Comparison of ENCODE assay signal across 19 cellular contexts in genomic region chr4:69875986-69876542, GRCh38. TPM values are rescaled to one million over a fixed set of nuclear protein-coding genes. Genes with fewer than 3 reads are reported as not detected.
DNase-seq lines count a peak whose midpoint lies in the region; ATAC-seq, FAIRE-seq and TF ChIP-seq lines count a peak whose summit lies in the region.
"Had no signal": no experiment of that assay in that cellular context is flagged by ENCODE, and none has a peak within 500 bp of the region (broad histone marks: within the 10 kb centered on the region; RNA-seq: fewer than 3 reads in every experiment).

No MANE protein-coding gene starts in this region.

- ATAC-seq in right lobe of liver (peak; percentile 23 to 61 (median 44)), GM21619 (IDR thresholded peaks at IDR 0.05; ENCODE audit: unreplicated experiment) (no peak)
- no peak for ATAC-seq in CD8-positive, alpha-beta T cell
- ATAC-seq: GM23338 had no signal

- intact Hi-C loops in Caco-2 (cut with micrococcal nuclease; ENCODE audit: unreplicated experiment) = loop anchor here (1.0 kb wide), 1 partner anchor 44 kb away; no protein-coding TSS in a partner anchor
- intact Hi-C loops in endothelial cell of umbilical vein (cut with micrococcal nuclease) = no loop called here
- intact Hi-C loops in right lobe of liver (cut with DNase I) = no loop called here
- intact Hi-C loops in CD8-positive, alpha-beta T cell (cut with DNase I, micrococcal nuclease) = no loop called here

- TF ChIP-seq CTCF in Caco-2 (IDR thresholded peaks at IDR 0.05; ENCODE audit: insufficient read depth in 1 of 2, low read depth in 1 of 2, low read length in 1 of 2, severe bottlenecking in 1 of 2, unreplicated experiment in 1 of 2) = no peak
- TF ChIP-seq CTCF in endothelial cell of umbilical vein (IDR thresholded peaks at IDR 0.05; ENCODE audit: extremely low read depth in 1 of 2, insufficient read depth in 1 of 2, low read depth in 1 of 2, low read length in 2 of 2) = no peak
- TF ChIP-seq CTCF in right lobe of liver (IDR thresholded peaks at IDR 0.05) = no peak
- no peak for TF ChIP-seq CTCF in CD8-positive, alpha-beta T cell (IDR thresholded peaks at IDR 0.05)

- H3K4me1 ChIP-seq in Caco-2 (peaks cover 13% of the 10 kb centered on the region), endothelial cell of umbilical vein (ENCODE audit: control insufficient read depth, extremely low read depth, insufficient read depth, low read length) (peaks cover 3% of the 10 kb centered on the region), right lobe of liver (peaks cover 0 to 22% (median 0%) of the 10 kb centered on the region in 4 donors)
- H3K4me1 ChIP-seq in CD8-positive, alpha-beta T cell (ENCODE audit: insufficient read depth, low read length) = no peaks in the 10 kb centered on the region
- H3K4me1 ChIP-seq: BLaER1 had no signal

- H3K9me3 ChIP-seq in Caco-2 = peaks cover 3% of the 10 kb centered on the region; the same call in 1 of the 2 replicates
- no peaks in the 10 kb centered on the region for H3K9me3 ChIP-seq in endothelial cell of umbilical vein (replicated peaks; ENCODE audit: control insufficient read depth, insufficient read depth, low read length)
- H3K9me3 ChIP-seq in right lobe of liver = no peaks in the 10 kb centered on the region
- no peaks in the 10 kb centered on the region for H3K9me3 ChIP-seq in CD8-positive, alpha-beta T cell (ENCODE audit: low read length)
- H3K9me3 ChIP-seq: BLaER1 had no signal

- 40% methylated on average over 4 of the region's 4 CpGs for WGBS in right lobe of liver (ENCODE audit: insufficient coverage, low coverage, low lambda C conversion rate, missing lambda C conversion rate)

- no peak overlapping the region for H3K9ac ChIP-seq in endothelial cell of umbilical vein (replicated peaks; ENCODE audit: extremely low read depth, insufficient read depth, low read length)
- H3K9ac ChIP-seq: BLaER1 had no signal

- H3K9me3 Mint-ChIP-seq in Caco-2 (ENCODE audit: unreplicated experiment) = peaks cover 8% of the 10 kb centered on the region
- H3K9me3 Mint-ChIP-seq in CD8-positive, alpha-beta T cell = peaks cover 3% of the 10 kb centered on the region

- no peak for FAIRE-seq in endothelial cell of umbilical vein (lab: Jason Lieb, UNC)
- FAIRE-seq: G401.6, GM12891 had no signal

- H3K27ac ChIP-seq in endothelial cell of umbilical vein (ENCODE audit: insufficient read depth, low read depth, low read length) (no peak overlapping the region), right lobe of liver (peak overlapping the region in 1 of 3 donors; percentile 28)
- no peak overlapping the region for H3K27ac ChIP-seq in CD8-positive, alpha-beta T cell (ENCODE audit: low read depth, low read length)
- H3K27ac ChIP-seq: BLaER1 had no signal

- no peaks in the 10 kb centered on the region for H4K20me1 ChIP-seq in endothelial cell of umbilical vein (replicated peaks; ENCODE audit: control insufficient read depth, extremely low read depth, insufficient read depth, low read length)
- H4K20me1 ChIP-seq: BLaER1 had no signal

- H3K27ac Mint-ChIP-seq in Caco-2 (ENCODE audit: unreplicated experiment) = peak overlapping the region; percentile 56
- no peak overlapping the region for H3K27ac Mint-ChIP-seq in CD8-positive, alpha-beta T cell
- H3K27ac Mint-ChIP-seq: GM23338 had no signal

- no peaks in the 10 kb centered on the region for H3K36me3 ChIP-seq in Caco-2 (ENCODE audit: control insufficient read depth, insufficient read depth, low read length)
- no peaks in the 10 kb centered on the region for H3K36me3 ChIP-seq in endothelial cell of umbilical vein (ENCODE audit: control insufficient read depth in 2 of 2, extremely low read depth in 1 of 2, insufficient read depth in 2 of 2, low read length in 2 of 2)
- H3K36me3 ChIP-seq in right lobe of liver = no peaks in the 10 kb centered on the region
- no peaks in the 10 kb centered on the region for H3K36me3 ChIP-seq in CD8-positive, alpha-beta T cell (ENCODE audit: insufficient read depth, low read length)
- H3K36me3 ChIP-seq: BLaER1 had no signal

- dilution Hi-C loops in endothelial cell of umbilical vein (cut with MboI; ENCODE audit: extremely low pct_ligation_motif_present, low sequenced_read_pairs) = no loop called here

- no peaks in the 10 kb centered on the region for H3K79me2 ChIP-seq in endothelial cell of umbilical vein (ENCODE audit: control insufficient read depth, insufficient read depth, low read length)

- no peaks in the 10 kb centered on the region for H3K9me1 ChIP-seq in endothelial cell of umbilical vein (replicated peaks; ENCODE audit: control insufficient read depth, extremely low read depth, insufficient read depth, low read length)

- POLR2A ChIA-PET in Caco-2 (lab: Charles Lee) = no interaction called here
- POLR2A ChIA-PET in endothelial cell of umbilical vein (lab: Charles Lee) = no interaction called here
- POLR2A ChIA-PET in CD8-positive, alpha-beta T cell (lab: Charles Lee) = no interaction called here

- BruUV-seq in Caco-2 (replicated peaks; lab: Mats Ljungman, UMichigan) = no TSS peak
- no TSS peak for BruUV-seq in endothelial cell of umbilical vein (replicated peaks; lab: Mats Ljungman, UMichigan)

- H3K4me2 ChIP-seq in endothelial cell of umbilical vein (ENCODE audit: insufficient read depth, low read length) = no peak overlapping the region
- H3K4me2 ChIP-seq: BLaER1, GM23338 had no signal

- H3K4me3 ChIP-seq in Caco-2 (ENCODE audit: low read depth, low read length) (no peak overlapping the region), endothelial cell of umbilical vein (replicated peaks in 1 of 3; ENCODE audit: insufficient read depth in 1 of 3, low read depth in 1 of 3, low read length in 3 of 3) (no peak overlapping the region), right lobe of liver (no peak overlapping the region)
- no peak overlapping the region for H3K4me3 ChIP-seq in CD8-positive, alpha-beta T cell (ENCODE audit: low read depth, low read length)
- H3K4me3 ChIP-seq: BLaER1, GM23338 had no signal

- H3K27me3 ChIP-seq in Caco-2 (replicated peaks; ENCODE audit: control insufficient read depth, insufficient read depth, low read length) (no peaks in the 10 kb centered on the region), endothelial cell of umbilical vein (ENCODE audit: control insufficient read depth in 2 of 2, insufficient read depth in 2 of 2, low read length in 2 of 2) (no peaks in the 10 kb centered on the region), right lobe of liver (no peaks in the 10 kb centered on the region)
- H3K27me3 ChIP-seq in CD8-positive, alpha-beta T cell (ENCODE audit: insufficient read depth, low read length) = no peaks in the 10 kb centered on the region
- H3K27me3 ChIP-seq: BLaER1 had no signal

- no peaks in the 10 kb centered on the region for H3K27me3 Mint-ChIP-seq in Caco-2 (ENCODE audit: insufficient read depth, unreplicated experiment)
- H3K27me3 Mint-ChIP-seq in CD8-positive, alpha-beta T cell (ENCODE audit: low read depth) = no peaks in the 10 kb centered on the region

- TF ChIP-seq POLR2A in endothelial cell of umbilical vein (IDR thresholded peaks at IDR 0.05; ENCODE audit: low read depth, low read length) (no peak), right lobe of liver (IDR thresholded peaks at IDR 0.05) (no peak)

- peak overlapping the region; percentile 26 for H2AFZ ChIP-seq in endothelial cell of umbilical vein (ENCODE audit: low read depth, low read length)
- H2AFZ ChIP-seq: GM23338 had no signal

- H3K4me1 Mint-ChIP-seq in Caco-2 (ENCODE audit: low read depth, unreplicated experiment) = peaks cover 23% of the 10 kb centered on the region
- no peaks in the 10 kb centered on the region for H3K4me1 Mint-ChIP-seq in CD8-positive, alpha-beta T cell (ENCODE audit: low read depth)

- CTCF ChIA-PET in Caco-2 (lab: Charles Lee) (interaction anchor here (0.9 kb wide), 1 partner anchor 45 kb away, joined by 4 read pairs; no protein-coding TSS in a partner anchor), endothelial cell of umbilical vein (lab: Charles Lee) (interaction anchor here (1.3 to 2.8 kb wide), 2 partner anchors 26 to 52 kb away, joined by 3 to 11 read pairs; no protein-coding TSS in a partner anchor)
- CTCF ChIA-PET in CD8-positive, alpha-beta T cell (lab: Charles Lee) = no interaction called here

- no peaks in the 10 kb centered on the region for H3K36me3 Mint-ChIP-seq in Caco-2 (ENCODE audit: insufficient read depth, unreplicated experiment)
- no peaks in the 10 kb centered on the region for H3K36me3 Mint-ChIP-seq in CD8-positive, alpha-beta T cell

- DNase-seq in Caco-2 (peak in 1 of 2 experiments; percentile 35), endothelial cell of umbilical vein (ENCODE audit: low read depth, low spot score) (no peak), kidney tubule cell (ENCODE audit: low spot score) (peak; percentile 55), right lobe of liver (no peak), inferior parietal cortex (ENCODE audit: extremely low spot score) (no peak)
- DNase-seq in activated CD4-positive, alpha-beta T cell treated with anti-CD3 and anti-CD28 coated beads, Interleukin-2, amount 50 U/mL, for 48 hours = no peak
- DNase-seq in CD8-positive, alpha-beta T cell = no peak
- DNase-seq: 8988T, Calu3, DMS 273 treated with DMSO at 0.1 percent for 48 hours, DMS79 treated with DMSO at 0.1 percent for 48 hours, EL, H7 had no signal

- H3K4me3 Mint-ChIP-seq in Caco-2 (ENCODE audit: unreplicated experiment) = no peak overlapping the region
- H3K4me3 Mint-ChIP-seq in CD8-positive, alpha-beta T cell = no peak overlapping the region
- H3K4me3 Mint-ChIP-seq: GM23338 had no signal

RNA-seq across cellular contexts. Expression of gene SULT1E1, which starts 16.1 kb away (rescaled TPM):
- total RNA-seq in Caco-2 (2022) (0.43 and 0.86 TPM in 2 replicates), endothelial cell of umbilical vein (34.5 and 42.1 TPM in 2 replicates), right lobe of liver (10 to 100 TPM in 2 of 6 experiments, 1 to 10 TPM in 4; 5.1 to 22.3 (median 6.6) TPM)
- polyA plus RNA-seq in endothelial cell of umbilical vein = 25.8 and 36.9 TPM in 2 replicates
- 20.6 and 24.5 TPM in 2 replicates for polyA plus RNA-seq in endothelial cell of umbilical vein (2011; cell fraction: cytosol; rRNA removed)
- polyA plus RNA-seq in endothelial cell of umbilical vein (2011; cell fraction: nucleus; rRNA removed) = 52.3 and 64.1 TPM in 2 replicates
- polyA plus RNA-seq in endothelial cell of umbilical vein (2012) = 0.80 and 0.90 TPM in 2 replicates
- 12.8 and 17.9 TPM in 2 replicates for polyA minus RNA-seq in endothelial cell of umbilical vein
- not detected for polyA minus RNA-seq in endothelial cell of umbilical vein (2011; cell fraction: cytosol; rRNA and poly(A)+ RNA removed)
- 15.8 and 24.0 TPM in 2 replicates for polyA minus RNA-seq in endothelial cell of umbilical vein (2011; cell fraction: nucleus; rRNA and poly(A)+ RNA removed)
- total RNA-seq in CD8-positive, alpha-beta T cell = not detected
- total RNA-seq: GM23338, H7 had no signal
- polyA plus RNA-seq: GM23338 had no signal

RNA-seq across cellular contexts. Expression of gene CSN1S1, which starts 54.8 kb away (rescaled TPM):
- total RNA-seq in Caco-2 (2022) = not detected in 2 replicates
- not detected in 2 replicates for total RNA-seq in endothelial cell of umbilical vein
- not detected in 2 replicates for polyA plus RNA-seq in endothelial cell of umbilical vein
- 0.11 and 0.13 TPM in 2 replicates for polyA plus RNA-seq in endothelial cell of umbilical vein (2011; cell fraction: cytosol; rRNA removed)
- polyA plus RNA-seq in endothelial cell of umbilical vein (2011; cell fraction: nucleus; rRNA removed) = not detected in 2 replicates
- polyA plus RNA-seq in endothelial cell of umbilical vein (2012) = not detected in 2 replicates
- polyA minus RNA-seq in endothelial cell of umbilical vein = not detected in 2 replicates
- not detected for polyA minus RNA-seq in endothelial cell of umbilical vein (2011; cell fraction: cytosol; rRNA and poly(A)+ RNA removed)
- not detected in 2 replicates for polyA minus RNA-seq in endothelial cell of umbilical vein (2011; cell fraction: nucleus; rRNA and poly(A)+ RNA removed)
- not detected for total RNA-seq in right lobe of liver
- total RNA-seq in CD8-positive, alpha-beta T cell = not detected
- total RNA-seq: Calu3, GM23338, H7, HT1080 had no signal

Comparison
In these comparisons a context has a peak if more than half of its experiments do, and no peak if none do; other contexts are left out.
1. ATAC-seq: peak in right lobe of liver (4 of 4); none in GM21619 (single experiment) and CD8-positive, alpha-beta T cell (single experiment).